Comparison of ENCODE assay signal across 9 cellular contexts in genomic region chr5:145056805-145057204, GRCh38.
DNase-seq lines count a peak whose midpoint lies in the region; ATAC-seq and TF ChIP-seq lines count a peak whose summit lies in the region.
"Had no signal": no experiment of that assay in that cellular context is flagged by ENCODE, and none has a peak within 500 bp of the region (broad histone marks: within the 10 kb centered on the region; RNA-seq: fewer than 3 reads in every experiment).

No MANE protein-coding gene starts in this region.

- in situ Hi-C loops in GM13977 (cut with MboI; ENCODE audit: low pct_unique_long_range_greater_than_20kb, low sequenced_read_pairs, unreplicated experiment), result no loop called here

- H3K27ac ChIP-seq in left ventricle myocardium inferior (replicated peaks), result no peak overlapping the region
- H3K27ac ChIP-seq: spleen had no signal

- TF ChIP-seq CTCF in GM13977 (IDR thresholded peaks at IDR 0.05; ENCODE audit: extremely low read depth, insufficient read depth, missing control alignments), result no peak
- TF ChIP-seq CTCF in fibroblast of the aortic adventitia (IDR thresholded peaks at IDR 0.05; ENCODE audit: insufficient read depth, low read length), result no peak
- TF ChIP-seq CTCF in left ventricle myocardium inferior (IDR thresholded peaks at IDR 0.05; ENCODE audit: borderline replicate concordance), result no peak

- H3K4me1 ChIP-seq in left ventricle myocardium inferior, result no peaks in the 10 kb centered on the region
- H3K4me1 ChIP-seq: spleen had no signal

- intact Hi-C loops in left ventricle myocardium inferior (cut with micrococcal nuclease), result no loop called here

- DNase-seq in GM13977 (ENCODE audit: low spot score), result peak; percentile 43
- DNase-seq in fibroblast of the aortic adventitia (ENCODE audit: low read depth), result peak; percentile 6
- no peak for DNase-seq in iPS-NIHi7 (ENCODE audit: extremely low spot score)
- no peak for DNase-seq in GDM1 (lab: John Stamatoyannopoulos, UW)
- no peak for DNase-seq in midbrain (lab: John Stamatoyannopoulos, UW)
- no peak for DNase-seq in left ventricle myocardium inferior
- DNase-seq: spleen had no signal

- H3K4me3 ChIP-seq in fibroblast of the aortic adventitia (ENCODE audit: low read depth, low read length) (no peak overlapping the region), left ventricle myocardium inferior (no peak overlapping the region)
- H3K4me3 ChIP-seq: spleen had no signal

- no peaks in the 10 kb centered on the region for H3K27me3 ChIP-seq in left ventricle myocardium inferior (ENCODE audit: low read depth)
- H3K27me3 ChIP-seq: spleen had no signal

- ATAC-seq in GM21526 (IDR thresholded peaks at IDR 0.05; ENCODE audit: low FRiP score, unreplicated experiment) (peak; percentile 99), HG03439 (IDR thresholded peaks at IDR 0.05; ENCODE audit: unreplicated experiment) (peak; percentile 97)

- no peaks in the 10 kb centered on the region for H3K9me3 ChIP-seq in left ventricle myocardium inferior (replicated peaks)
- H3K9me3 ChIP-seq: spleen had no signal

- H3K36me3 ChIP-seq in left ventricle myocardium inferior, result no peaks in the 10 kb centered on the region
- H3K36me3 ChIP-seq: spleen had no signal

Comparison
In these comparisons a context has a peak if more than half of its experiments do, and no peak if none do; other contexts are left out.
1. DNase-seq: peak in GM13977 (single experiment) and fibroblast of the aortic adventitia (single experiment); none in iPS-NIHi7 (single experiment), GDM1 (single experiment), midbrain (single experiment) and left ventricle myocardium inferior (single experiment).